14 cellular contexts compared by ENCODE assay signal in genomic region chr4:8311096-8312068, GRCh38. TPM values are rescaled to one million over a fixed set of nuclear protein-coding genes. Genes with fewer than 3 reads are reported as not detected.
"Had no signal": no experiment of that assay in that cellular context is flagged by ENCODE, and none has a peak within 500 bp of the region (broad histone marks: within the 10 kb centered on the region; RNA-seq: fewer than 3 reads in every experiment).

No MANE protein-coding gene starts in this region.

- FAIRE-seq: endometrium, islet of Langerhans had no signal

- H3K4me3 Mint-ChIP-seq: activated naive CD8-positive, alpha-beta T cell treated with anti-CD3 and anti-CD28 coated beads, Interleukin-2, amount 10 ng/mL, durations not matched to agents 7 days and 5 days; activated T-cell treated with anti-CD3 and anti-CD28 coated beads, Interleukin-2, amount 50 U/mL, for 4 hours; naive thymus-derived CD8-positive, alpha-beta T cell; stimulated activated memory B cell treated with anti-CD40 and anti-IgM and Interleukin-4, amounts not matched to agents 10 μg/mL and 1 μg/mL and 100 μg/mL, for 72 hours had no signal

- H3K9me3 Mint-ChIP-seq: activated naive CD8-positive, alpha-beta T cell treated with anti-CD3 and anti-CD28 coated beads, Interleukin-2, amount 10 ng/mL, durations not matched to agents 7 days and 5 days had no signal

- H3K36me3 ChIP-seq: breast epithelium, gastroesophageal sphincter, thyroid gland had no signal

- H3K27ac Mint-ChIP-seq: activated naive CD8-positive, alpha-beta T cell treated with anti-CD3 and anti-CD28 coated beads, Interleukin-2, amount 10 ng/mL, durations not matched to agents 7 days and 5 days; naive thymus-derived CD8-positive, alpha-beta T cell; stimulated activated memory B cell treated with anti-CD40 and anti-IgM and Interleukin-4, amounts not matched to agents 10 μg/mL and 1 μg/mL and 100 μg/mL, for 72 hours had no signal

- ATAC-seq: activated T-cell treated with anti-CD3 and anti-CD28 coated beads, Interleukin-2, amount 50 U/mL, for 4 hours; gastroesophageal sphincter; naive thymus-derived CD8-positive, alpha-beta T cell; SK-N-SH treated with all-trans-retinoic acid at 6 μM for 48 hours; stimulated activated memory B cell treated with anti-CD40 and anti-IgM and Interleukin-4, amounts not matched to agents 10 μg/mL and 1 μg/mL and 100 μg/mL, for 72 hours had no signal

- H3K36me3 Mint-ChIP-seq: activated naive CD8-positive, alpha-beta T cell treated with anti-CD3 and anti-CD28 coated beads, Interleukin-2, amount 10 ng/mL, durations not matched to agents 7 days and 5 days; stimulated activated memory B cell treated with anti-CD40 and anti-IgM and Interleukin-4, amounts not matched to agents 10 μg/mL and 1 μg/mL and 100 μg/mL, for 72 hours had no signal

- H3K27ac ChIP-seq: gastroesophageal sphincter, thyroid gland, VCaP had no signal

- H3K9me3 ChIP-seq: thyroid gland had no signal

- H3K4me3 ChIP-seq: breast epithelium, gastroesophageal sphincter, thyroid gland had no signal

- H3K27me3 ChIP-seq: breast epithelium, gastroesophageal sphincter, thyroid gland had no signal

- DNase-seq: activated CD4-positive, alpha-beta T cell treated with anti-CD3 and anti-CD28 coated beads, Interleukin-2, amount 50 U/mL, for 48 hours; activated naive CD8-positive, alpha-beta T cell treated with anti-CD3 and anti-CD28 coated beads, Interleukin-2, amount 10 ng/mL, durations not matched to agents 7 days and 5 days; activated T-cell treated with anti-CD3 and anti-CD28 coated beads, Interleukin-2, amount 50 U/mL, for 4 hours; anterior cingulate cortex; stimulated activated CD4-positive, alpha-beta T cell treated with anti-CD3 and anti-CD28 coated beads, Interleukin-2, amount 100 ng/mL, for 48 hours; thyroid gland had no signal

- H3K4me1 Mint-ChIP-seq: activated naive CD8-positive, alpha-beta T cell treated with anti-CD3 and anti-CD28 coated beads, Interleukin-2, amount 10 ng/mL, durations not matched to agents 7 days and 5 days; naive thymus-derived CD8-positive, alpha-beta T cell; stimulated activated memory B cell treated with anti-CD40 and anti-IgM and Interleukin-4, amounts not matched to agents 10 μg/mL and 1 μg/mL and 100 μg/mL, for 72 hours had no signal

RNA-seq across cellular contexts. Expression of gene HTRA3, which starts 41.8 kb away (rescaled TPM):
- total RNA-seq: activated naive CD8-positive, alpha-beta T cell treated with anti-CD3 and anti-CD28 coated beads, Interleukin-2, amount 10 ng/mL, durations not matched to agents 7 days and 5 days; activated T-cell treated with anti-CD3 and anti-CD28 coated beads, Interleukin-2, amount 50 U/mL, for 4 hours; naive thymus-derived CD8-positive, alpha-beta T cell had no signal
- polyA plus RNA-seq: naive thymus-derived CD8-positive, alpha-beta T cell had no signal
